1 cellular context compared by ENCODE assay signal in genomic region chr2:55618649-55619055, GRCh38.
A peak's percentile ranks its signal among the peaks of the same experiment; 100 is the strongest.
TF ChIP-seq lines count a peak whose summit lies in the region.

No MANE protein-coding gene starts in this region.

TF ChIP-seq in HepG2, 621 proteins besides CTCF, POLR2A, EP300 and RAD21 (continued from another document and continues in another):
- TF ChIP-seq HNF1A (IDR thresholded peaks at IDR 0.05; ENCODE audit: low read depth) (no peak), HNF1A (CRISPR knock-in tag; IDR thresholded peaks at IDR 0.05; ENCODE audit: borderline replicate concordance) (no peak), AHR (CRISPR knock-in tag; IDR thresholded peaks at IDR 0.05) (no peak), ZNF678 (CRISPR knock-in tag; IDR thresholded peaks at IDR 0.05) (no peak), SRY (CRISPR knock-in tag; IDR thresholded peaks at IDR 0.05) (no peak), BRF2 (CRISPR knock-in tag; IDR thresholded peaks at IDR 0.05) (no peak), ZNF333 (CRISPR knock-in tag; IDR thresholded peaks at IDR 0.05; ENCODE audit: borderline replicate concordance) (no peak), FOXA3 (CRISPR knock-in tag; IDR thresholded peaks at IDR 0.05) (no peak), ZNF142 (CRISPR knock-in tag; IDR thresholded peaks at IDR 0.05) (no peak), ELK4 (CRISPR knock-in tag; IDR thresholded peaks at IDR 0.05; ENCODE audit: borderline replicate concordance) (no peak), RXRB (CRISPR knock-in tag; IDR thresholded peaks at IDR 0.05; ENCODE audit: borderline replicate concordance) (0 out of 2 replicates have a peak, but pooled peaks have one; percentile 23), ZBTB33 (CRISPR knock-in tag; IDR thresholded peaks at IDR 0.05) (no peak), ZNF431 (CRISPR knock-in tag; IDR thresholded peaks at IDR 0.05; ENCODE audit: borderline replicate concordance, low read depth) (no peak; the same call in 1 of the 2 replicates), ZNF207 (IDR thresholded peaks at IDR 0.05; ENCODE audit: borderline replicate concordance) (no peak), IRF2 (CRISPR knock-in tag; IDR thresholded peaks at IDR 0.05) (peak; percentile 76; the same call in 1 of the 2 replicates), ZNF24 (IDR thresholded peaks at IDR 0.05) (no peak), SIX1 (CRISPR knock-in tag; IDR thresholded peaks at IDR 0.05; ENCODE audit: borderline replicate concordance) (no peak), RNF2 (conservative IDR thresholded peaks at IDR 0.05; ENCODE audit: low read depth) (no peak), ZNF607 (CRISPR knock-in tag; IDR thresholded peaks at IDR 0.05; ENCODE audit: borderline replicate concordance) (no peak), ZNF878 (CRISPR knock-in tag; IDR thresholded peaks at IDR 0.05) (no peak), SP140L (CRISPR knock-in tag; IDR thresholded peaks at IDR 0.05; ENCODE audit: borderline replicate concordance) (no peak), ZSCAN21 (CRISPR knock-in tag; IDR thresholded peaks at IDR 0.05; ENCODE audit: borderline replicate concordance) (no peak), PLSCR1 (CRISPR knock-in tag; IDR thresholded peaks at IDR 0.05; ENCODE audit: borderline replicate concordance) (no peak), PITX1 (CRISPR knock-in tag; IDR thresholded peaks at IDR 0.05) (no peak), ELF1 (CRISPR knock-in tag; IDR thresholded peaks at IDR 0.05) (no peak; the same call in 1 of the 2 replicates), NFATC3 (CRISPR knock-in tag; IDR thresholded peaks at IDR 0.05) (no peak), ARID5B (CRISPR knock-in tag; IDR thresholded peaks at IDR 0.05) (peak; percentile 40; the same call in 1 of the 2 replicates), PCBP1 (IDR thresholded peaks at IDR 0.05; ENCODE audit: borderline replicate concordance, low read depth, low read length) (no peak), USF2 (IDR thresholded peaks at IDR 0.05; ENCODE audit: low read depth, low read length) (peak; percentile 8; the same call in 1 of the 2 replicates), USF2 (CRISPR knock-in tag; IDR thresholded peaks at IDR 0.05; ENCODE audit: borderline replicate concordance) (no peak), RFX5 (IDR thresholded peaks at IDR 0.05; ENCODE audit: low read depth, low read length) (no peak), PRMT3 (CRISPR knock-in tag; IDR thresholded peaks at IDR 0.05; ENCODE audit: borderline replicate concordance, low read depth) (no peak), CENPT (CRISPR knock-in tag; IDR thresholded peaks at IDR 0.05; ENCODE audit: low read depth) (no peak), TRIM22 (IDR thresholded peaks at IDR 0.05) (no peak)
